8 cellular contexts compared by ENCODE assay signal in genomic region chr14:91114079-91115065, GRCh38. TPM values are rescaled to one million over a fixed set of nuclear protein-coding genes. Genes with fewer than 3 reads are reported as not detected.
A peak's percentile ranks its signal among the peaks of the same experiment; 100 is the strongest.
DNase-seq lines count a peak whose midpoint lies in the region; ATAC-seq and TF ChIP-seq lines count a peak whose summit lies in the region.

No MANE protein-coding gene starts in this region.

- peak overlapping the region; percentile 77 for H3K9ac ChIP-seq in fibroblast of lung (ENCODE audit: insufficient read depth, low read length)

- peaks cover 83% of the 10 kb centered on the region for H3K4me1 Mint-ChIP-seq in activated T-cell treated with anti-CD3 and anti-CD28 coated beads, Interleukin-2, amount 50 U/mL, for 72 hours (ENCODE audit: low read depth)
- peaks cover 48 to 74% (median 59%) of the 10 kb centered on the region in 3 donors for H3K4me1 Mint-ChIP-seq in naive B cell
- H3K4me1 Mint-ChIP-seq in stimulated activated effector memory CD8-positive, alpha-beta T cell treated with anti-CD3 and anti-CD28 coated beads, Interleukin-12 subunit alpha, Interleukin-12 subunit beta, amount 100 ng/mL, for 72 hours, result peaks cover 73% of the 10 kb centered on the region

- DNase-seq in COLO829 (ENCODE audit: low spot score) (peak; percentile 95), OCI-M2 (lab: John Stamatoyannopoulos, UW; ENCODE audit: unreplicated experiment) (peak; percentile 84), fibroblast of lung (ENCODE audit: low read depth in 2 of 2) (peak; percentile 34 to 70), naive B cell (peak; percentile 67)
- DNase-seq in activated T-cell treated with anti-CD3 and anti-CD28 coated beads, Interleukin-2, amount 50 U/mL, for 72 hours, result peak; percentile 72 to 75
- peak; percentile 43 to 86 for DNase-seq in stimulated activated effector memory CD8-positive, alpha-beta T cell treated with anti-CD3 and anti-CD28 coated beads, Interleukin-12 subunit alpha, Interleukin-12 subunit beta, amount 100 ng/mL, for 72 hours (ENCODE audit: low spot score in 2 of 2)

- H3K36me3 Mint-ChIP-seq in activated T-cell treated with anti-CD3 and anti-CD28 coated beads, Interleukin-2, amount 50 U/mL, for 72 hours (ENCODE audit: insufficient read depth in 2 of 2), result peaks cover 17 to 29% of the 10 kb centered on the region in 2 donors
- H3K36me3 Mint-ChIP-seq in naive B cell, result peaks cover 7% of the 10 kb centered on the region in 2 donors
- peaks cover 38% of the 10 kb centered on the region for H3K36me3 Mint-ChIP-seq in stimulated activated effector memory CD8-positive, alpha-beta T cell treated with anti-CD3 and anti-CD28 coated beads, Interleukin-12 subunit alpha, Interleukin-12 subunit beta, amount 100 ng/mL, for 72 hours

- H3K9me3 ChIP-seq in fibroblast of lung (ENCODE audit: control insufficient read depth, insufficient read depth, low read depth, low read length), result no peaks in the 10 kb centered on the region

- H3K27ac ChIP-seq in fibroblast of lung (ENCODE audit: insufficient read depth, low read length), result peak overlapping the region; percentile 87

- H3K4me2 ChIP-seq in fibroblast of lung (ENCODE audit: extremely low read depth, insufficient read depth, low read length), result peak overlapping the region; percentile 98

- peak overlapping the region; percentile 84 for H2AFZ ChIP-seq in fibroblast of lung (ENCODE audit: low read length)

- H3K27ac Mint-ChIP-seq in activated T-cell treated with anti-CD3 and anti-CD28 coated beads, Interleukin-2, amount 50 U/mL, for 72 hours, result peak overlapping the region; percentile 91
- H3K27ac Mint-ChIP-seq in naive B cell, result peak overlapping the region; percentile 88 to 97 (median 94)
- peak overlapping the region; percentile 99 for H3K27ac Mint-ChIP-seq in stimulated activated effector memory CD8-positive, alpha-beta T cell treated with anti-CD3 and anti-CD28 coated beads, Interleukin-12 subunit alpha, Interleukin-12 subunit beta, amount 100 ng/mL, for 72 hours

- H4K20me1 ChIP-seq in fibroblast of lung (ENCODE audit: control insufficient read depth, extremely low read depth, insufficient read depth, low read length), result no peaks in the 10 kb centered on the region

- ATAC-seq in GM19452 (IDR thresholded peaks at IDR 0.05; ENCODE audit: unreplicated experiment) (peak; percentile 75), HG03565 (IDR thresholded peaks at IDR 0.05; ENCODE audit: unreplicated experiment) (peak; percentile 75), naive B cell (ENCODE audit: low read depth in 2 of 2) (peak; percentile 82 to 83)
- ATAC-seq in activated T-cell treated with anti-CD3 and anti-CD28 coated beads, Interleukin-2, amount 50 U/mL, for 72 hours (replicated peaks in 1 of 2), result peak; percentile 77 to 83
- ATAC-seq in stimulated activated effector memory CD8-positive, alpha-beta T cell treated with anti-CD3 and anti-CD28 coated beads, Interleukin-12 subunit alpha, Interleukin-12 subunit beta, amount 100 ng/mL, for 72 hours, result peak; percentile 82

- no peaks in the 10 kb centered on the region for H3K27me3 ChIP-seq in fibroblast of lung (ENCODE audit: control insufficient read depth, insufficient read depth, low read length)

- no peak for TF ChIP-seq CTCF in fibroblast of lung (conservative IDR thresholded peaks at IDR 0.05 in 1 of 2, IDR thresholded peaks at IDR 0.05 in 1 of 2; ENCODE audit: low read depth in 1 of 2, low read length in 2 of 2)

- H3K4me3 Mint-ChIP-seq in activated T-cell treated with anti-CD3 and anti-CD28 coated beads, Interleukin-2, amount 50 U/mL, for 72 hours, result peak overlapping the region; percentile 91 to 97
- H3K4me3 Mint-ChIP-seq in naive B cell, result peak overlapping the region; percentile 85 to 99 (median 96)
- H3K4me3 Mint-ChIP-seq in stimulated activated effector memory CD8-positive, alpha-beta T cell treated with anti-CD3 and anti-CD28 coated beads, Interleukin-12 subunit alpha, Interleukin-12 subunit beta, amount 100 ng/mL, for 72 hours, result peak overlapping the region; percentile 97

- peaks cover 4% of the 10 kb centered on the region for H3K79me2 ChIP-seq in fibroblast of lung (ENCODE audit: control insufficient read depth, insufficient read depth, low read length)

- peak overlapping the region; percentile 63 to 92 (median 78) for H3K4me3 ChIP-seq in fibroblast of lung (replicated peaks in 1 of 4; ENCODE audit: control extremely low read depth in 1 of 4, insufficient read depth in 1 of 4, low read depth in 3 of 4, low read length in 4 of 4)

- peaks cover 6% of the 10 kb centered on the region for H3K4me1 ChIP-seq in fibroblast of lung (ENCODE audit: control insufficient read depth, extremely low read depth, insufficient read depth, low read length)

- no peaks in the 10 kb centered on the region for H3K36me3 ChIP-seq in fibroblast of lung (ENCODE audit: control insufficient read depth, insufficient read depth, low read length)

- H3K27me3 Mint-ChIP-seq in activated T-cell treated with anti-CD3 and anti-CD28 coated beads, Interleukin-2, amount 50 U/mL, for 72 hours (ENCODE audit: low read depth), result no peaks in the 10 kb centered on the region
- H3K27me3 Mint-ChIP-seq in naive B cell, result no peaks in the 10 kb centered on the region

- H3K9me3 Mint-ChIP-seq in activated T-cell treated with anti-CD3 and anti-CD28 coated beads, Interleukin-2, amount 50 U/mL, for 72 hours, result peaks cover 1 to 3% of the 10 kb centered on the region in 2 donors
- peaks cover 0 to 3% (median 0%) of the 10 kb centered on the region in 7 donors for H3K9me3 Mint-ChIP-seq in naive B cell
- peaks cover 3% of the 10 kb centered on the region for H3K9me3 Mint-ChIP-seq in stimulated activated effector memory CD8-positive, alpha-beta T cell treated with anti-CD3 and anti-CD28 coated beads, Interleukin-12 subunit alpha, Interleukin-12 subunit beta, amount 100 ng/mL, for 72 hours

RNA-seq across cellular contexts. Expression of gene DGLUCY, which starts 0.5 kb away (rescaled TPM):
- total RNA-seq in activated T-cell treated with anti-CD3 and anti-CD28 coated beads, Interleukin-2, amount 50 U/mL, for 72 hours, result 10 to 100 TPM; 70.5 to 90.5 TPM
- total RNA-seq in fibroblast of lung, result 41.9 and 62.1 TPM in 2 replicates
- polyA plus RNA-seq in fibroblast of lung (26.7 and 33.7 TPM in 2 replicates), naive B cell (ENCODE audit: low read depth in 6 of 6) (10 to 100 TPM; 29.3 to 54.3 (median 37.7) TPM)
- polyA plus RNA-seq in fibroblast of lung (2012), result 25.7 and 30.5 TPM in 2 replicates
- polyA minus RNA-seq in fibroblast of lung (ENCODE audit: low replicate concordance), result 32.5 and 38.9 TPM in 2 replicates

RNA-seq across cellular contexts. Expression of gene RPS6KA5, which starts 53.9 kb away (rescaled TPM):
- total RNA-seq in activated T-cell treated with anti-CD3 and anti-CD28 coated beads, Interleukin-2, amount 50 U/mL, for 72 hours, result 10 to 100 TPM; 18.5 to 30.3 TPM
- 1.0 and 2.0 TPM in 2 replicates for total RNA-seq in fibroblast of lung
- polyA plus RNA-seq in fibroblast of lung (0.59 and 1.9 TPM in 2 replicates), naive B cell (ENCODE audit: low read depth in 6 of 6) (10 to 100 TPM; 21.2 to 33.3 (median 27.8) TPM)
- 0.35 and 1.0 TPM in 2 replicates for polyA plus RNA-seq in fibroblast of lung (2012)
- polyA minus RNA-seq in fibroblast of lung (ENCODE audit: low replicate concordance), result 0.08 TPM in 1 of 2 replicates, not detected in the other

Comparison
In these comparisons a context has a peak if more than half of its experiments do, and no peak if none do; other contexts are left out.
1. Peak in every context shown above with its lines: DNase-seq, ATAC-seq, H3K4me3 ChIP-seq and H3K27ac ChIP-seq.